Comparison of ENCODE assay signal across 9 cellular contexts in the genomic region with DNA sequence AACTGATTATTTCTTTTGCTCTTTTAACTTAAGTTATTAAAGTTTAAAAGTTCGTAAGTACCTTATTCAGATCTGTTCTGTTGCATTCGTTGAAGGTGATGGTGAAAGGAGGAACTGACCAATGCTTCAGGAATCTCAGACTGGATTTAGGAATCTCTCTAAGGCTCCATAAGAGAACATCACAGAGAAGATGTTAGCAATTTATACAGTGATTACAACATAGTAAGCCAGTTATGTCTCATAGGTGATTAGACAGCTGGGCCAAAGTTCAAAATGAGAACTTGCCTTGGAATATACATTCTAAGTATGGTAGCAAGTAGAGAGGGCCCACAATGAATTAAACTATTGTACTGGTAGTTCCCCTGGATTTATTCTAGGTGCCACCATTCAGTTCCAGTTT. TPM values are rescaled to one million over a fixed set of nuclear protein-coding genes. Genes with fewer than 3 reads are reported as not detected.
DNase-seq lines count a peak whose midpoint lies in the region; ATAC-seq and TF ChIP-seq lines count a peak whose summit lies in the region.
"Had no signal": no experiment of that assay in that cellular context is flagged by ENCODE, and none has a peak within 500 bp of the region (broad histone marks: within the 10 kb centered on the region; RNA-seq: fewer than 3 reads in every experiment).

No MANE protein-coding gene starts in this region.

- H3K4me3 ChIP-seq in cardiac muscle cell (peak overlapping the region; percentile 76), fibroblast of pulmonary artery (replicated peaks; ENCODE audit: low read depth, low read length) (no peak overlapping the region)

- H3K36me3 Mint-ChIP-seq in type B pancreatic cell (peaks cover 12% of the 10 kb centered on the region), glutamatergic neuron (ENCODE audit: unreplicated experiment) (no peaks in the 10 kb centered on the region)

- H3K9me3 Mint-ChIP-seq in type B pancreatic cell = no peaks in the 10 kb centered on the region
- no peaks in the 10 kb centered on the region for H3K9me3 Mint-ChIP-seq in glutamatergic neuron (ENCODE audit: unreplicated experiment)

- no peaks in the 10 kb centered on the region for H3K36me3 ChIP-seq in cardiac muscle cell

- H3K27me3 Mint-ChIP-seq in type B pancreatic cell (no peaks in the 10 kb centered on the region), glutamatergic neuron (ENCODE audit: unreplicated experiment) (peaks cover 2% of the 10 kb centered on the region)

- no peak for TF ChIP-seq CTCF in cardiac muscle cell (IDR thresholded peaks at IDR 0.05; ENCODE audit: low read depth, low read length)
- TF ChIP-seq CTCF in fibroblast of pulmonary artery (IDR thresholded peaks at IDR 0.05; ENCODE audit: low read length, missing control alignments) = no peak
- no peak for TF ChIP-seq CTCF in type B pancreatic cell (conservative IDR thresholded peaks at IDR 0.05)
- TF ChIP-seq CTCF in glutamatergic neuron (IDR thresholded peaks at IDR 0.05; ENCODE audit: partially characterized antibody, unreplicated experiment) = no peak

- H3K4me1 Mint-ChIP-seq in type B pancreatic cell (ENCODE audit: unreplicated experiment) (peaks cover 30% of the 10 kb centered on the region), glutamatergic neuron (ENCODE audit: low read depth, unreplicated experiment) (peaks cover 5% of the 10 kb centered on the region)

- H3K9me3 ChIP-seq in cardiac muscle cell (ENCODE audit: low read depth) = no peaks in the 10 kb centered on the region

- H3K27ac Mint-ChIP-seq in type B pancreatic cell = no peak overlapping the region
- no peak overlapping the region for H3K27ac Mint-ChIP-seq in glutamatergic neuron (ENCODE audit: unreplicated experiment)

- H3K4me3 Mint-ChIP-seq in type B pancreatic cell (peak overlapping the region; percentile 72), glutamatergic neuron (ENCODE audit: unreplicated experiment) (no peak overlapping the region)

- no peaks in the 10 kb centered on the region for H3K27me3 ChIP-seq in cardiac muscle cell

- intact Hi-C loops in left ventricle myocardium superior (cut with micrococcal nuclease) = no loop called here

- H3K4me1 ChIP-seq in cardiac muscle cell (ENCODE audit: low read depth) = peaks cover 21% of the 10 kb centered on the region

- no peak overlapping the region for H3K27ac ChIP-seq in cardiac muscle cell

- ATAC-seq in left ventricle myocardium superior (no peak), SK-N-SH treated with all-trans-retinoic acid at 6 μM for 48 hours (no peak)

- DNase-seq in cardiac muscle cell (ENCODE audit: low read depth in 1 of 2, low spot score in 1 of 2) = peak in 1 of 2 donors; percentile 74
- DNase-seq in left ventricle myocardium superior = no peak
- DNase-seq in fibroblast of pulmonary artery (ENCODE audit: low read depth) = peak; percentile 76
- no peak for DNase-seq in type B pancreatic cell (ENCODE audit: extremely low spot score, unreplicated experiment)
- DNase-seq in hippocampal formation (lab: John Stamatoyannopoulos, UW) = no peak
- no peak for DNase-seq in T1000 (lab: John Stamatoyannopoulos, UW)
- DNase-seq in glutamatergic neuron = no peak
- DNase-seq: aorta had no signal

TF ChIP-seq in SK-N-SH treated with all-trans-retinoic acid at 6 μM for 48 hours, 23 proteins besides CTCF, POLR2A, EP300 and RAD21:
- peak; percentile 15; the same call in 1 of the 2 replicates for TF ChIP-seq ISL1 (CRISPR knock-in tag; IDR thresholded peaks at IDR 0.05)
- no peak for TF ChIP-seq TSHZ2 (CRISPR knock-in tag; IDR thresholded peaks at IDR 0.05)
- no peak for TF ChIP-seq OSR1 (CRISPR knock-in tag; IDR thresholded peaks at IDR 0.05)

RNA-seq across cellular contexts. Expression of gene MARS2, which starts 3.2 kb away (rescaled TPM):
- 9.3 and 10.2 TPM in 2 replicates for total RNA-seq in cardiac muscle cell
- 8.4 and 11.6 TPM in 2 replicates for polyA plus RNA-seq in cardiac muscle cell
- 6.7 TPM for total RNA-seq in left ventricle myocardium superior
- 10.3 and 10.4 TPM in 2 replicates for total RNA-seq in type B pancreatic cell (ENCODE audit: low replicate concordance)
- 5.6 TPM for total RNA-seq in glutamatergic neuron (ENCODE audit: unreplicated experiment)

RNA-seq across cellular contexts. Expression of gene RFTN2, which starts 32.9 kb away (rescaled TPM):
- total RNA-seq in cardiac muscle cell = 2.8 and 8.3 TPM in 2 replicates
- 5.0 and 5.9 TPM in 2 replicates for polyA plus RNA-seq in cardiac muscle cell
- 7.5 TPM for total RNA-seq in left ventricle myocardium superior
- 0.07 and 14.9 TPM in 2 replicates for total RNA-seq in type B pancreatic cell (ENCODE audit: low replicate concordance)
- total RNA-seq in glutamatergic neuron (ENCODE audit: unreplicated experiment) = 2.5 TPM
